ENCODE assay signal across 8 cellular contexts in genomic region chr3:190225186-190225692, GRCh38.
DNase-seq lines count a peak whose midpoint lies in the region; ATAC-seq and TF ChIP-seq lines count a peak whose summit lies in the region.

No MANE protein-coding gene starts in this region.

- H3K79me2 ChIP-seq in OCI-LY1 (ENCODE audit: insufficient read depth, low read length) (no peaks in the 10 kb centered on the region), fibroblast of lung (ENCODE audit: control insufficient read depth, insufficient read depth, low read length) (no peaks in the 10 kb centered on the region)

- ATAC-seq in gastrocnemius medialis = no peak
- no peak for ATAC-seq in HG02678 (IDR thresholded peaks at IDR 0.05; ENCODE audit: unreplicated experiment)
- ATAC-seq in Right ventricle myocardium inferior = no peak

- H3K9me2 ChIP-seq in OCI-LY1 (ENCODE audit: low read depth, low read length) = no peaks in the 10 kb centered on the region

- intact Hi-C loops in gastrocnemius medialis (cut with DNase I; ENCODE audit: low total_unique reads) (loop anchor here (1.0 kb wide), 1 partner anchor 97 kb away; the partner anchor contains the start of gene CLDN1), Right ventricle myocardium inferior (cut with DNase I) (no loop called here)

- H3K36me3 ChIP-seq in OCI-LY1 (ENCODE audit: insufficient read depth, low read length) (no peaks in the 10 kb centered on the region), fibroblast of lung (ENCODE audit: control insufficient read depth, insufficient read depth, low read length) (no peaks in the 10 kb centered on the region), gastrocnemius medialis (no peaks in the 10 kb centered on the region)

- H3K4me3 ChIP-seq in AG04449 (ENCODE audit: low read depth, low read length) (no peak overlapping the region), OCI-LY1 (ENCODE audit: low read depth, low read length, poor library complexity, severe bottlenecking) (no peak overlapping the region), fibroblast of lung (replicated peaks in 1 of 4; ENCODE audit: control extremely low read depth in 1 of 4, insufficient read depth in 1 of 4, low read depth in 3 of 4, low read length in 4 of 4) (no peak overlapping the region), gastrocnemius medialis (no peak overlapping the region)

- H3K27me3 ChIP-seq in OCI-LY1 (ENCODE audit: insufficient read depth, low read length) (no peaks in the 10 kb centered on the region), fibroblast of lung (ENCODE audit: control insufficient read depth, insufficient read depth, low read length) (no peaks in the 10 kb centered on the region), gastrocnemius medialis (no peaks in the 10 kb centered on the region)

- no peak for DNase-seq in AG04449 (ENCODE audit: low read depth, low spot score)
- peak; percentile 23 to 57 for DNase-seq in fibroblast of lung (ENCODE audit: low read depth in 2 of 2)
- DNase-seq in gastrocnemius medialis = no peak
- DNase-seq in 8988T = no peak
- DNase-seq in Right ventricle myocardium inferior (ENCODE audit: missing footprints) = no peak

- H3F3A ChIP-seq in OCI-LY1 (ENCODE audit: insufficient read depth, low read length) = no peaks in the 10 kb centered on the region

- POLR2A ChIA-PET in AG04449 (lab: Yijun Ruan, JAX) = no interaction called here

- H4K20me1 ChIP-seq in OCI-LY1 (ENCODE audit: insufficient read depth, low read length) (no peaks in the 10 kb centered on the region), fibroblast of lung (ENCODE audit: control insufficient read depth, extremely low read depth, insufficient read depth, low read length) (no peaks in the 10 kb centered on the region)

- peak; percentile 12 for TF ChIP-seq CTCF in AG04449 (IDR thresholded peaks at IDR 0.05; ENCODE audit: insufficient read depth, low read length, missing control alignments)
- peak; percentile 28; the same call in 1 of the 3 replicates for TF ChIP-seq CTCF in GM12872 (IDR thresholded peaks at IDR 0.05; ENCODE audit: insufficient read depth, low read depth, low read length)
- TF ChIP-seq CTCF in OCI-LY1 (IDR thresholded peaks at IDR 0.05; ENCODE audit: low read length) = peak; percentile 59
- TF ChIP-seq CTCF in fibroblast of lung (conservative IDR thresholded peaks at IDR 0.05 in 1 of 2, IDR thresholded peaks at IDR 0.05 in 1 of 2; ENCODE audit: low read depth in 1 of 2, low read length in 2 of 2) = peak; percentile 43 to 47
- peak in 3 of 5 experiments; percentile 12 to 38 (median 13) for TF ChIP-seq CTCF in gastrocnemius medialis (IDR thresholded peaks at IDR 0.05 in 4 of 5, conservative IDR thresholded peaks at IDR 0.05 in 1 of 5)

- H2AFZ ChIP-seq in OCI-LY1 (ENCODE audit: low read length) = no peak overlapping the region
- H2AFZ ChIP-seq in fibroblast of lung (ENCODE audit: low read length) = no peak overlapping the region

- TF ChIP-seq POLR2A in gastrocnemius medialis (IDR thresholded peaks at IDR 0.05) = no peak

- H3K4me1 ChIP-seq in OCI-LY1 (ENCODE audit: insufficient read depth, low read length, severe bottlenecking) (no peaks in the 10 kb centered on the region), fibroblast of lung (ENCODE audit: control insufficient read depth, extremely low read depth, insufficient read depth, low read length) (no peaks in the 10 kb centered on the region), gastrocnemius medialis (no peaks in the 10 kb centered on the region)

- no peak overlapping the region for H3K27ac ChIP-seq in OCI-LY1 (ENCODE audit: low read depth, low read length, poor library complexity, severe bottlenecking)
- H3K27ac ChIP-seq in fibroblast of lung (ENCODE audit: insufficient read depth, low read length) = no peak overlapping the region
- no peak overlapping the region for H3K27ac ChIP-seq in gastrocnemius medialis

- H3K9ac ChIP-seq in OCI-LY1 (ENCODE audit: low read length) = no peak overlapping the region
- H3K9ac ChIP-seq in fibroblast of lung (ENCODE audit: insufficient read depth, low read length) = no peak overlapping the region

- H3K4me2 ChIP-seq in OCI-LY1 (ENCODE audit: low read length) (no peak overlapping the region), fibroblast of lung (ENCODE audit: extremely low read depth, insufficient read depth, low read length) (no peak overlapping the region)

- no peaks in the 10 kb centered on the region for H3K9me3 ChIP-seq in OCI-LY1 (ENCODE audit: low read length)
- H3K9me3 ChIP-seq in fibroblast of lung (ENCODE audit: control insufficient read depth, insufficient read depth, low read depth, low read length) = no peaks in the 10 kb centered on the region
- H3K9me3 ChIP-seq in gastrocnemius medialis = no peaks in the 10 kb centered on the region

- in situ Hi-C loops in gastrocnemius medialis (cut with MboI; ENCODE audit: low sequenced_read_pairs in 4 of 4) = loop anchor here in 2 of 4 donors (10.0 kb wide), 1 partner anchor 100 kb away; the partner anchor contains the start of gene CLDN1 (in 2 of the 2)

- CTCF ChIA-PET in AG04449 (lab: Yijun Ruan, JAX) = interaction anchor here (0.6 to 11.6 kb wide), 49 partner anchors 9 to 825 kb away, joined by 3 to 201 read pairs (median 5); partner anchors contain the start of genes CLDN1, CLDN16, IL1RAP and P3H2

Comparison
In these comparisons a context has a peak if more than half of its experiments do, and no peak if none do; other contexts are left out.
1. DNase-seq: peak in fibroblast of lung (2 of 2); none in AG04449 (single experiment), gastrocnemius medialis (0 of 2), 8988T (single experiment) and Right ventricle myocardium inferior (single experiment).
2. Peak in every context shown above with its lines, with median percentiles within 50 percentile points of each other: CTCF ChIP-seq.